ENCODE assay signal across 1 cellular context in genomic region chr14:60240139-60240856, GRCh38.
TF ChIP-seq lines count a peak whose summit lies in the region.

No MANE protein-coding gene starts in this region.

TF ChIP-seq in K562, 482 proteins besides CTCF, POLR2A, EP300 and RAD21 (continued from another document):
- TF ChIP-seq BRF1 (IDR thresholded peaks at IDR 0.05; ENCODE audit: borderline replicate concordance, extremely low read depth, insufficient read length) = no peak
